Comparison of ENCODE assay signal across 8 cellular contexts in the genomic region with DNA sequence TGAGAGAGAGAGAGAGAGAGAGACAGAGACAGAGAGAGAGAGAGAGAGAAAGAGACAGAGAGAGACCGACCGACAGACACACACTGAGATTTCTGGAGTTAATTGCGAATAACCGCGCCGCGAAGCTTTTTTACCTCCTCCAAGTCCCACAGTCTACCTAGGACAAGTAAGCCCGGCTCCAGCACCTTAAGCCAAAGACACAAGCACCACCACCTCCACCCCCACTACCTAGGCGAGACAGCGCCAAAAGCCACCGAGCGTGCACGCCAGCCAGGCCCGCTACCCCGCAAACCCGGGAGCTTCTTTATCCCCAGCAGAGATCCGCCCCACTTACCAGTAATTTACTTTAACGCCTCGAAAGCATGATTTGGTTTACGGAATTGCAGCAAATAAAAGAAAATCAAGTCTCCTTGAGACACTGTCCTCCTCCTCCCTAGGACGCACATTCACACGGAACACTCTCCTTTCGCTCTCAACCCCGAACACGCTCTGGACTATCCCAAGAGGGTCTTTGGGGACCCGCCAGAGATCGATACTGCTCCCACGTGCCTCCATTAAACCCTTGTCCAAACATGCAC.
DNase-seq lines count a peak whose midpoint lies in the region; ATAC-seq and TF ChIP-seq lines count a peak whose summit lies in the region.

No MANE protein-coding gene starts in this region.

- no peaks in the 10 kb centered on the region for H3K9me3 ChIP-seq in A673 (ENCODE audit: low read depth, low read length, poor library complexity, severe bottlenecking)
- no peaks in the 10 kb centered on the region for H3K9me3 ChIP-seq in HUES64 (ENCODE audit: insufficient read depth, low read depth, low read length)
- no peaks in the 10 kb centered on the region for H3K9me3 ChIP-seq in gastroesophageal sphincter

- H3K4me1 ChIP-seq in A673 (ENCODE audit: insufficient read depth, low read length, poor library complexity, severe bottlenecking), result peaks cover 14% of the 10 kb centered on the region
- H3K4me1 ChIP-seq in HUES64 (ENCODE audit: insufficient read depth, low read length), result peaks cover 30% of the 10 kb centered on the region
- peaks cover 0 to 15% (median 0%) of the 10 kb centered on the region in 3 donors for H3K4me1 ChIP-seq in gastroesophageal sphincter

- H3K4me3 ChIP-seq in A673 (ENCODE audit: low read depth, low read length, poor library complexity, severe bottlenecking) (peak overlapping the region; percentile 65), HUES64 (ENCODE audit: low read length) (peak overlapping the region; percentile 97), gastroesophageal sphincter (peak overlapping the region; percentile 60 to 83), retinal pigment epithelial cell (ENCODE audit: low read length) (peak overlapping the region; percentile 86)

- no peaks in the 10 kb centered on the region for H3K27me3 ChIP-seq in A673 (replicated peaks; ENCODE audit: insufficient read depth, low read depth, low read length, poor library complexity)
- H3K27me3 ChIP-seq in HUES64 (ENCODE audit: insufficient read depth, low read length), result no peaks in the 10 kb centered on the region
- H3K27me3 ChIP-seq in gastroesophageal sphincter, result peaks cover 7% of the 10 kb centered on the region

- no peak for TF ChIP-seq POLR2A in gastroesophageal sphincter (IDR thresholded peaks at IDR 0.05)

- H3K36me3 ChIP-seq in A673 (ENCODE audit: insufficient read depth, low read length, poor library complexity, severe bottlenecking), result peaks cover 30% of the 10 kb centered on the region
- peaks cover 39% of the 10 kb centered on the region for H3K36me3 ChIP-seq in HUES64 (ENCODE audit: insufficient read depth, low read length)
- H3K36me3 ChIP-seq in gastroesophageal sphincter, result no peaks in the 10 kb centered on the region

- peak overlapping the region; percentile 91 for H3K9ac ChIP-seq in HUES64 (ENCODE audit: low read depth, low read length)

- WGBS in HUES64, result 0% methylated on average over 28 of the region's 28 CpGs
- 0 to 30% methylated on average over 2 to 10 of the region's 28 CpGs for WGBS in gastroesophageal sphincter (ENCODE audit: low coverage in 1 of 2), 2 donors

- ATAC-seq in gastroesophageal sphincter, result no peak
- ATAC-seq in left lobe of liver, result no peak

- TF ChIP-seq CTCF in A673 (conservative IDR thresholded peaks at IDR 0.05; ENCODE audit: low read depth, low read length) (no peak), gastroesophageal sphincter (IDR thresholded peaks at IDR 0.05) (no peak), retinal pigment epithelial cell (conservative IDR thresholded peaks at IDR 0.05; ENCODE audit: low read depth, low read length) (no peak)

- BruUV-seq in A673 (replicated peaks; lab: Mats Ljungman, UMichigan), result no TSS peak

- peak overlapping the region; percentile 70 for H3K27ac ChIP-seq in A673 (ENCODE audit: low read depth, low read length, poor library complexity, severe bottlenecking)
- H3K27ac ChIP-seq in HUES64 (ENCODE audit: low read depth, low read length), result peak overlapping the region; percentile 90
- H3K27ac ChIP-seq in gastroesophageal sphincter, result no peak overlapping the region

- intact Hi-C loops in A673 (cut with micrococcal nuclease; ENCODE audit: unreplicated experiment), result no loop called here

- POLR2A ChIA-PET in A673 (lab: Charles Lee; ENCODE audit: low non-redundant PET), result no interaction called here

- TF ChIP-seq EP300 in gastroesophageal sphincter (IDR thresholded peaks at IDR 0.05), result no peak

- CTCF ChIA-PET in A673 (lab: Charles Lee), result interaction anchor here (1.6 kb wide), 1 partner anchor 526 kb away, joined by 4 read pairs; no protein-coding TSS in a partner anchor

- peak; percentile 27 for DNase-seq in A673 (ENCODE audit: low spot score)
- DNase-seq in activated T-cell treated with anti-CD3 and anti-CD28 coated beads, Interleukin-2, amount 50 U/mL, for 1 hour, result peak; percentile 34
- no peak for DNase-seq in retinal pigment epithelial cell (ENCODE audit: low read depth)
- no peak for DNase-seq in left lobe of liver (ENCODE audit: low spot score)
- DNase-seq in NCI-H2107 treated with DMSO at 0.1 percent for 48 hours (lab: John Stamatoyannopoulos, UW; ENCODE audit: unreplicated experiment), result no peak
- DNase-seq in HuH-7 (ENCODE audit: low spot score), result no peak

Comparison
In these comparisons a context has a peak if more than half of its experiments do, and no peak if none do; other contexts are left out.
1. DNase-seq: peak in A673 (single experiment) and activated T-cell treated with anti-CD3 and anti-CD28 coated beads, Interleukin-2, amount 50 U/mL, for 1 hour (single experiment); none in retinal pigment epithelial cell (single experiment), left lobe of liver (single experiment), NCI-H2107 treated with DMSO at 0.1 percent for 48 hours (single experiment) and HuH-7 (single experiment).
2. H3K27ac ChIP-seq: peak in A673 (single experiment) and HUES64 (single experiment); none in gastroesophageal sphincter (0 of 4).
3. Peak in every context shown above with its lines, with median percentiles within 50 percentile points of each other: H3K4me3 ChIP-seq.